ENCODE assay signal across 20 cellular contexts in genomic region chr11:111123463-111124398, GRCh38.
DNase-seq lines count a peak whose midpoint lies in the region; ATAC-seq and TF ChIP-seq lines count a peak whose summit lies in the region.
"Had no signal": no experiment of that assay in that cellular context is flagged by ENCODE, and none has a peak within 500 bp of the region (broad histone marks: within the 10 kb centered on the region; RNA-seq: fewer than 3 reads in every experiment).

No MANE protein-coding gene starts in this region.

- peak; percentile 65 for ATAC-seq in GM19397 (IDR thresholded peaks at IDR 0.05; ENCODE audit: unreplicated experiment)
- peak; percentile 66 for ATAC-seq in HG03045 (IDR thresholded peaks at IDR 0.05; ENCODE audit: unreplicated experiment)
- ATAC-seq in PC-3, result no peak
- ATAC-seq: effector memory CD8-positive, alpha-beta T cell; gastrocnemius medialis; sciatic nerve had no signal

- H3K36me3 ChIP-seq in esophagus (ENCODE audit: control insufficient read depth in 2 of 2, insufficient read depth in 2 of 2, low read length in 1 of 2) (no peaks in the 10 kb centered on the region), PC-3 (ENCODE audit: low read depth, low read length) (no peaks in the 10 kb centered on the region)
- H3K36me3 ChIP-seq: brain microvascular endothelial cell, gastrocnemius medialis, SJCRH30 had no signal

- in situ Hi-C loops in GM13976 (cut with MboI; ENCODE audit: low sequenced_read_pairs, unreplicated experiment), result no loop called here

- peak; percentile 11 for DNase-seq in GM13976 (ENCODE audit: low spot score)
- no peak for DNase-seq in PC-3
- no peak for DNase-seq in activated CD4-positive, alpha-beta T cell treated with anti-CD3 and anti-CD28 coated beads, Interleukin-2, amount 50 U/mL, for 1 hour
- no peak for DNase-seq in posterior vena cava (ENCODE audit: low spot score)
- no peak for DNase-seq in DMS114 treated with DMSO at 0.1 percent for 48 hours (lab: John Stamatoyannopoulos, UW; ENCODE audit: unreplicated experiment)
- DNase-seq: activated CD4-positive, alpha-beta T cell treated with anti-CD3 and anti-CD28 coated beads for 4 hours; activated T-cell treated with anti-CD3 and anti-CD28 coated beads for 4 hours; brain microvascular endothelial cell; Calu3; effector memory CD8-positive, alpha-beta T cell; gastrocnemius medialis; IMR-90; SJCRH30; stimulated activated CD8-positive, alpha-beta memory T cell treated with anti-CD3 and anti-CD28 coated beads, Interleukin-4, amount 100 ng/mL, for 48 hours; T-helper 9 cell; trophoblast cell had no signal

- no peak overlapping the region for H3K4me3 ChIP-seq in esophagus (ENCODE audit: low read depth in 1 of 2, low read length in 2 of 2)
- no peak overlapping the region for H3K4me3 ChIP-seq in PC-3 (ENCODE audit: low read length)
- H3K4me3 ChIP-seq: gastrocnemius medialis, SJCRH30 had no signal

- H3K27me3 ChIP-seq in esophagus (ENCODE audit: control insufficient read depth in 1 of 2, insufficient read depth in 2 of 2, low read length in 2 of 2), result no peaks in the 10 kb centered on the region
- H3K27me3 ChIP-seq in PC-3 (ENCODE audit: low read length), result peaks cover 24% of the 10 kb centered on the region
- H3K27me3 ChIP-seq: brain microvascular endothelial cell, gastrocnemius medialis, SJCRH30 had no signal

- H3K9me2 ChIP-seq in PC-3 (replicated peaks; ENCODE audit: low read length), result no peaks in the 10 kb centered on the region

- H3K4me2 ChIP-seq in PC-3 (ENCODE audit: low read length), result no peak overlapping the region

- no peaks in the 10 kb centered on the region for H3K79me2 ChIP-seq in PC-3 (ENCODE audit: low read length)

- H3F3A ChIP-seq in PC-3 (ENCODE audit: low read length, unreplicated experiment), result no peaks in the 10 kb centered on the region

- no peak overlapping the region for H2AFZ ChIP-seq in PC-3 (ENCODE audit: low read length)

- no peak for TF ChIP-seq CTCF in GM13976 (IDR thresholded peaks at IDR 0.05; ENCODE audit: borderline replicate concordance, control extremely low read depth, extremely low read depth, insufficient read depth, missing control alignments)
- TF ChIP-seq CTCF in PC-3 (conservative IDR thresholded peaks at IDR 0.05; ENCODE audit: low read depth, low read length), result no peak

- CTCF ChIA-PET in PC-3 (lab: Charles Lee), result no interaction called here

- POLR2A ChIA-PET in PC-3 (lab: Charles Lee; ENCODE audit: unreplicated experiment), result no interaction called here

- peak overlapping the region; percentile 62 to 76 for H3K27ac ChIP-seq in esophagus (ENCODE audit: low read depth in 2 of 2, low read length in 1 of 2)
- H3K27ac ChIP-seq in PC-3 (ENCODE audit: low read length), result no peak overlapping the region
- H3K27ac ChIP-seq: brain microvascular endothelial cell, gastrocnemius medialis, SJCRH30 had no signal

- H3K9me3 ChIP-seq in esophagus (ENCODE audit: control insufficient read depth in 2 of 2, insufficient read depth in 1 of 2, low read depth in 1 of 2, low read length in 1 of 2) (no peaks in the 10 kb centered on the region), PC-3 (ENCODE audit: low read length) (no peaks in the 10 kb centered on the region)
- H3K9me3 ChIP-seq: gastrocnemius medialis, SJCRH30 had no signal

- H3K4me1 ChIP-seq in esophagus (ENCODE audit: control insufficient read depth in 2 of 2, insufficient read depth in 2 of 2, low read length in 1 of 2), result no peaks in the 10 kb centered on the region
- H3K4me1 ChIP-seq in PC-3 (ENCODE audit: insufficient read depth, low read length), result no peaks in the 10 kb centered on the region
- H3K4me1 ChIP-seq: gastrocnemius medialis, SJCRH30 had no signal

- no peaks in the 10 kb centered on the region for H4K20me1 ChIP-seq in PC-3 (ENCODE audit: low read length)

- H3K9ac ChIP-seq in PC-3 (ENCODE audit: low read length), result no peak overlapping the region

- 21 to 39% methylated on average over 1 of the region's 1 CpG for WGBS in esophagus, 2 donors

- no TSS peak for BruUV-seq in PC-3 (replicated peaks; lab: Mats Ljungman, UMichigan)

- intact Hi-C loops in PC-3 (cut with micrococcal nuclease), result no loop called here
- intact Hi-C loops in posterior vena cava (cut with DNase I), result no loop called here
